Comparison of ENCODE assay signal across 2 cellular contexts in genomic region chr2:221460136-221460535, GRCh38.
TF ChIP-seq lines count a peak whose summit lies in the region.

No MANE protein-coding gene starts in this region.

TF ChIP-seq in HepG2, 621 proteins besides CTCF, POLR2A, EP300 and RAD21:
- TF ChIP-seq MAFK (conservative IDR thresholded peaks at IDR 0.05 in 1 of 2, IDR thresholded peaks at IDR 0.05 in 1 of 2; ENCODE audit: low read length in 2 of 2) (peak; percentile 98 to 99), NPAS2 (CRISPR knock-in tag; IDR thresholded peaks at IDR 0.05; ENCODE audit: borderline replicate concordance) (no peak), MAFF (IDR thresholded peaks at IDR 0.05; ENCODE audit: low read depth, low read length) (peak; percentile 98)

TF ChIP-seq in K562, 482 proteins besides CTCF, POLR2A, EP300 and RAD21:
- TF ChIP-seq TFAM (CRISPR knock-in tag; conservative IDR thresholded peaks at IDR 0.05) (no peak), THRB (CRISPR knock-in tag; conservative IDR thresholded peaks at IDR 0.05) (no peak), ELF2 (CRISPR knock-in tag; IDR thresholded peaks at IDR 0.05) (no peak), MGA (IDR thresholded peaks at IDR 0.05) (no peak), AFF4 (CRISPR knock-in tag; IDR thresholded peaks at IDR 0.05) (no peak), EZH2 (IDR thresholded peaks at IDR 0.05; ENCODE audit: borderline replicate concordance, low read depth, low read length) (no peak), SRSF1 (IDR thresholded peaks at IDR 0.05; ENCODE audit: low read depth, low read length) (no peak), ATF1 (CRISPR knock-in tag; IDR thresholded peaks at IDR 0.05) (no peak), ATF1 (tag; IDR thresholded peaks at IDR 0.05) (no peak), CREM (IDR thresholded peaks at IDR 0.05; ENCODE audit: low read depth) (no peak), SRF (CRISPR knock-in tag; IDR thresholded peaks at IDR 0.05) (no peak), PRMT5 (CRISPR knock-in tag; IDR thresholded peaks at IDR 0.05) (no peak), MCM3 (IDR thresholded peaks at IDR 0.05) (no peak), MAFG (tag; conservative IDR thresholded peaks at IDR 0.05) (peak; percentile 66), E2F1 (CRISPR knock-in tag; IDR thresholded peaks at IDR 0.05) (no peak), ZFP1 (CRISPR knock-in tag; IDR thresholded peaks at IDR 0.05) (no peak), GABPB1 (CRISPR knock-in tag; IDR thresholded peaks at IDR 0.05) (no peak), POLR2AphosphoS2 (IDR thresholded peaks at IDR 0.05; ENCODE audit: low read length) (no peak), ZNF316 (IDR thresholded peaks at IDR 0.05) (peak; percentile 76), HDAC8 (tag; IDR thresholded peaks at IDR 0.05) (no peak), C11orf30 (IDR thresholded peaks at IDR 0.05; ENCODE audit: low read depth) (peak; percentile 48; the same call in 1 of the 2 replicates), CEBPG (CRISPR knock-in tag; IDR thresholded peaks at IDR 0.05) (no peak), CEBPG (tag; conservative IDR thresholded peaks at IDR 0.05 in 1 of 2, IDR thresholded peaks at IDR 0.05 in 1 of 2) (no peak), MAFK (IDR thresholded peaks at IDR 0.05; ENCODE audit: low read length) (peak; percentile 86), SETDB1 (IDR thresholded peaks at IDR 0.05; ENCODE audit: low read length) (no peak), CBFA2T3 (IDR thresholded peaks at IDR 0.05) (no peak), MAFF (IDR thresholded peaks at IDR 0.05; ENCODE audit: low read length) (peak; percentile 80), ZBTB11 (CRISPR knock-in tag; IDR thresholded peaks at IDR 0.05) (no peak), ZNF134 (CRISPR knock-in tag; conservative IDR thresholded peaks at IDR 0.05) (no peak), RBM17 (IDR thresholded peaks at IDR 0.05; ENCODE audit: borderline replicate concordance, low read depth, low read length) (no peak), E2F8 (IDR thresholded peaks at IDR 0.05; ENCODE audit: low read depth, partially characterized antibody) (no peak), ZFX (CRISPR knock-in tag; IDR thresholded peaks at IDR 0.05) (no peak)
